In genomic region chrX:132631579-132632232, GRCh38 we compare ENCODE assay signal across 8 cellular contexts.
DNase-seq lines count a peak whose midpoint lies in the region; ATAC-seq, FAIRE-seq and TF ChIP-seq lines count a peak whose summit lies in the region.

No MANE protein-coding gene starts in this region.

- no peaks in the 10 kb centered on the region for H3K9me3 Mint-ChIP-seq in stimulated activated effector memory CD8-positive, alpha-beta T cell treated with anti-CD3 and anti-CD28 coated beads, Interleukin-12 subunit alpha, Interleukin-12 subunit beta, amount 100 ng/mL, for 72 hours

- H3K36me3 ChIP-seq in KMS-11 (ENCODE audit: insufficient read depth) (no peaks in the 10 kb centered on the region), vagina (no peaks in the 10 kb centered on the region)

- H3K4me1 ChIP-seq in KMS-11 (ENCODE audit: low read depth, poor library complexity, severe bottlenecking) (no peaks in the 10 kb centered on the region), vagina (no peaks in the 10 kb centered on the region)

- no peak overlapping the region for H3K4me3 Mint-ChIP-seq in stimulated activated effector memory CD8-positive, alpha-beta T cell treated with anti-CD3 and anti-CD28 coated beads, Interleukin-12 subunit alpha, Interleukin-12 subunit beta, amount 100 ng/mL, for 72 hours

- H3K27me3 ChIP-seq in KMS-11 (ENCODE audit: insufficient read depth, low read depth) = no peaks in the 10 kb centered on the region
- H3K27me3 ChIP-seq in vagina = no peaks in the 10 kb centered on the region

- TF ChIP-seq POLR2A in GM12891 (IDR thresholded peaks at IDR 0.05; ENCODE audit: low read depth, low read length) (no peak), vagina (IDR thresholded peaks at IDR 0.05) (no peak)

- no peaks in the 10 kb centered on the region for H3K79me2 ChIP-seq in KMS-11 (ENCODE audit: insufficient read depth, low read depth)

- H3K36me3 Mint-ChIP-seq in stimulated activated effector memory CD8-positive, alpha-beta T cell treated with anti-CD3 and anti-CD28 coated beads, Interleukin-12 subunit alpha, Interleukin-12 subunit beta, amount 100 ng/mL, for 72 hours = no peaks in the 10 kb centered on the region

- peak; percentile 57 for FAIRE-seq in GM12891 (lab: Jason Lieb, UNC)
- peak; percentile 89 for FAIRE-seq in islet of Langerhans (lab: Jason Lieb, UNC)

- H3K4me3 ChIP-seq in KMS-11 (IDR thresholded peaks at IDR 0.05; ENCODE audit: insufficient read depth, low read depth, low read length) (no peak overlapping the region), vagina (no peak overlapping the region)

- H2AFZ ChIP-seq in KMS-11 (ENCODE audit: low read depth) = no peak overlapping the region

- peak; percentile 55 for TF ChIP-seq CTCF in AG09319 (IDR thresholded peaks at IDR 0.05; ENCODE audit: low read depth, low read length)
- TF ChIP-seq CTCF in KMS-11 (conservative IDR thresholded peaks at IDR 0.05; ENCODE audit: low read depth, low read length) = peak; percentile 50
- peak in 2 of 3 experiments; percentile 38 to 40 for TF ChIP-seq CTCF in vagina (IDR thresholded peaks at IDR 0.05)

- no peak overlapping the region for H3K27ac Mint-ChIP-seq in stimulated activated effector memory CD8-positive, alpha-beta T cell treated with anti-CD3 and anti-CD28 coated beads, Interleukin-12 subunit alpha, Interleukin-12 subunit beta, amount 100 ng/mL, for 72 hours

- H3K27ac ChIP-seq in KMS-11 = no peak overlapping the region
- H3K27ac ChIP-seq in vagina = no peak overlapping the region

- no peaks in the 10 kb centered on the region for H4K20me1 ChIP-seq in KMS-11 (ENCODE audit: insufficient read depth)

- H3K4me2 ChIP-seq in KMS-11 = no peak overlapping the region

- H3K9me3 ChIP-seq in vagina = no peaks in the 10 kb centered on the region

- intact Hi-C loops in vagina (cut with DNase I) = no loop called here

- no peak overlapping the region for H3K9ac ChIP-seq in KMS-11

- no peak for ATAC-seq in stimulated activated effector memory CD8-positive, alpha-beta T cell treated with anti-CD3 and anti-CD28 coated beads, Interleukin-12 subunit alpha, Interleukin-12 subunit beta, amount 100 ng/mL, for 72 hours

- no peak for DNase-seq in AG09319 (ENCODE audit: extremely low read depth, low read depth)
- no peak for DNase-seq in GM12891 (ENCODE audit: insufficient read length, low spot score)
- peak; percentile 31 for DNase-seq in amniotic epithelial cell (ENCODE audit: low read depth)
- DNase-seq in vagina (ENCODE audit: extremely low spot score in 2 of 2) = peak in 1 of 2 donors; percentile 22
- DNase-seq in 8988T = no peak
- no peak for DNase-seq in stimulated activated effector memory CD8-positive, alpha-beta T cell treated with anti-CD3 and anti-CD28 coated beads, Interleukin-12 subunit alpha, Interleukin-12 subunit beta, amount 100 ng/mL, for 72 hours (ENCODE audit: low spot score in 2 of 2)

- H3K4me1 Mint-ChIP-seq in stimulated activated effector memory CD8-positive, alpha-beta T cell treated with anti-CD3 and anti-CD28 coated beads, Interleukin-12 subunit alpha, Interleukin-12 subunit beta, amount 100 ng/mL, for 72 hours = no peaks in the 10 kb centered on the region

TF ChIP-seq in GM12891, 5 proteins besides CTCF, POLR2A, EP300 and RAD21:
- TF ChIP-seq TAF1 (IDR thresholded peaks at IDR 0.05; ENCODE audit: low read depth, low read length) (no peak), POU2F2 (IDR thresholded peaks at IDR 0.05; ENCODE audit: low read depth, low read length) (no peak), POLR2AphosphoS5 (IDR thresholded peaks at IDR 0.05; ENCODE audit: low read depth, low read length) (no peak), SPI1 (IDR thresholded peaks at IDR 0.05; ENCODE audit: low read depth, low read length) (no peak), PAX5 (IDR thresholded peaks at IDR 0.05; ENCODE audit: insufficient read depth, low read length, severe bottlenecking) (no peak)
TF ChIP-seq in GM12891: peak in this region for 0.
